ENCODE assay signal across 2 cellular contexts in genomic region chr17:41667280-41668008, GRCh38.
TF ChIP-seq lines count a peak whose summit lies in the region.

No MANE protein-coding gene starts in this region.

TF ChIP-seq in Ishikawa, 13 proteins besides CTCF, POLR2A, EP300 and RAD21:
- TF ChIP-seq TAF1 (IDR thresholded peaks at IDR 0.05; ENCODE audit: low read depth) (no peak), CREB1 (IDR thresholded peaks at IDR 0.05; ENCODE audit: low read depth) (no peak), EGR1 (IDR thresholded peaks at IDR 0.05) (no peak), ZBTB7A (IDR thresholded peaks at IDR 0.05; ENCODE audit: low read depth) (0 out of 2 replicates have a peak, but pooled peaks have one; percentile 7), TCF12 (IDR thresholded peaks at IDR 0.05; ENCODE audit: low read depth) (0 out of 2 replicates have a peak, but pooled peaks have one; percentile 4), NFIC (IDR thresholded peaks at IDR 0.05) (no peak), CEBPB (IDR thresholded peaks at IDR 0.05) (no peak), MAX (IDR thresholded peaks at IDR 0.05) (0 out of 2 replicates have a peak, but pooled peaks have one; percentile 20), FOXM1 (IDR thresholded peaks at IDR 0.05; ENCODE audit: borderline replicate concordance, low read depth) (no peak), YY1 (IDR thresholded peaks at IDR 0.05; ENCODE audit: low read depth) (no peak), TEAD4 (IDR thresholded peaks at IDR 0.05) (no peak), USF1 (IDR thresholded peaks at IDR 0.05) (no peak)
TF ChIP-seq in Ishikawa: peak in this region for 3.

TF ChIP-seq in K562, 482 proteins besides CTCF, POLR2A, EP300 and RAD21 (continues in another document):
- no peak for TF ChIP-seq CEBPB (tag; IDR thresholded peaks at IDR 0.05)
- TF ChIP-seq GATA2 (CRISPR knock-in tag; IDR thresholded peaks at IDR 0.05) = no peak
- 0 out of 2 replicates have a peak, but pooled peaks have one; percentile 63 for TF ChIP-seq NR2C2 (CRISPR knock-in tag; IDR thresholded peaks at IDR 0.05)
- peak; percentile 64; the same call in 1 of the 2 replicates for TF ChIP-seq NR2C2 (tag; IDR thresholded peaks at IDR 0.05)
- TF ChIP-seq PHF8 (IDR thresholded peaks at IDR 0.05; ENCODE audit: borderline replicate concordance, low read length) = 0 out of 2 replicates have a peak, but pooled peaks have one; percentile 18
- no peak for TF ChIP-seq ID3 (CRISPR knock-in tag; IDR thresholded peaks at IDR 0.05)
- TF ChIP-seq ID3 (tag; IDR thresholded peaks at IDR 0.05) = peak; percentile 60; the same call in 1 of the 2 replicates
- TF ChIP-seq SFPQ (IDR thresholded peaks at IDR 0.05; ENCODE audit: low read depth, low read length) = no peak
- no peak for TF ChIP-seq BRF1 (IDR thresholded peaks at IDR 0.05; ENCODE audit: borderline replicate concordance, extremely low read depth, insufficient read length)
- no peak for TF ChIP-seq MLX (CRISPR knock-in tag; conservative IDR thresholded peaks at IDR 0.05)
- peak; percentile 56; the same call in 1 of the 2 replicates for TF ChIP-seq LEF1 (IDR thresholded peaks at IDR 0.05)
- peak; percentile 54 for TF ChIP-seq RBFOX2 (IDR thresholded peaks at IDR 0.05; ENCODE audit: low read depth, low read length)
- no peak for TF ChIP-seq KAT7 (CRISPR knock-in tag; IDR thresholded peaks at IDR 0.05; ENCODE audit: borderline replicate concordance)
- peak; percentile 80 for TF ChIP-seq L3MBTL2 (IDR thresholded peaks at IDR 0.05)
- TF ChIP-seq ZNF395 (CRISPR knock-in tag; IDR thresholded peaks at IDR 0.05) = 0 out of 2 replicates have a peak, but pooled peaks have one; percentile 21
- TF ChIP-seq EP400 (IDR thresholded peaks at IDR 0.05) = peak; percentile 37; the same call in 1 of the 2 replicates
- TF ChIP-seq FOXA3 (CRISPR knock-in tag; conservative IDR thresholded peaks at IDR 0.05 in 1 of 2, IDR thresholded peaks at IDR 0.05 in 1 of 2) = no peak
- peak; percentile 33; the same call in 1 of the 2 replicates for TF ChIP-seq HDAC2 (IDR thresholded peaks at IDR 0.05)
- no peak for TF ChIP-seq POLR3G (IDR thresholded peaks at IDR 0.05; ENCODE audit: extremely low read depth, insufficient read length, insufficient replicate concordance)
- TF ChIP-seq THRB (CRISPR knock-in tag; conservative IDR thresholded peaks at IDR 0.05) = no peak
- TF ChIP-seq ZFX (CRISPR knock-in tag; IDR thresholded peaks at IDR 0.05) = peak; percentile 39
- peak; percentile 54; the same call in 1 of the 2 replicates for TF ChIP-seq SP1 (CRISPR knock-in tag; IDR thresholded peaks at IDR 0.05)
- no peak for TF ChIP-seq CHD1 (IDR thresholded peaks at IDR 0.05; ENCODE audit: low read length)
- TF ChIP-seq RB1 (IDR thresholded peaks at IDR 0.05; ENCODE audit: low read depth) = no peak
- TF ChIP-seq NRF1 (conservative IDR thresholded peaks at IDR 0.05 in 1 of 2, IDR thresholded peaks at IDR 0.05 in 1 of 2) = peak in 1 of 2 experiments; percentile 37; a peak in 2 of 4 replicates
- TF ChIP-seq KDM2B (CRISPR knock-in tag; IDR thresholded peaks at IDR 0.05) = no peak
- TF ChIP-seq ZNF592 (IDR thresholded peaks at IDR 0.05) = peak; percentile 86
- TF ChIP-seq DPF2 (IDR thresholded peaks at IDR 0.05) = peak; percentile 35; the same call in 1 of the 2 replicates
- TF ChIP-seq E2F6 (IDR thresholded peaks at IDR 0.05; ENCODE audit: borderline replicate concordance in 1 of 2, extremely low read depth in 1 of 2, insufficient read depth in 1 of 2, insufficient read length in 1 of 2, low read depth in 1 of 2, low read length in 1 of 2, poor library complexity in 1 of 2, severe bottlenecking in 1 of 2) = peak; percentile 4 to 27
- TF ChIP-seq HMGN3 (IDR thresholded peaks at IDR 0.05; ENCODE audit: borderline replicate concordance, extremely low read depth, insufficient read length, low read depth, low read length) = peak; percentile 19
- no peak for TF ChIP-seq NFIC (IDR thresholded peaks at IDR 0.05)
- 0 out of 2 replicates have a peak, but pooled peaks have one; percentile 38 for TF ChIP-seq HINFP (tag; conservative IDR thresholded peaks at IDR 0.05; ENCODE audit: low read depth)
- TF ChIP-seq TSHZ1 (CRISPR knock-in tag; IDR thresholded peaks at IDR 0.05) = no peak
